Comparison of ENCODE assay signal across 1 cellular context in the genomic region with DNA sequence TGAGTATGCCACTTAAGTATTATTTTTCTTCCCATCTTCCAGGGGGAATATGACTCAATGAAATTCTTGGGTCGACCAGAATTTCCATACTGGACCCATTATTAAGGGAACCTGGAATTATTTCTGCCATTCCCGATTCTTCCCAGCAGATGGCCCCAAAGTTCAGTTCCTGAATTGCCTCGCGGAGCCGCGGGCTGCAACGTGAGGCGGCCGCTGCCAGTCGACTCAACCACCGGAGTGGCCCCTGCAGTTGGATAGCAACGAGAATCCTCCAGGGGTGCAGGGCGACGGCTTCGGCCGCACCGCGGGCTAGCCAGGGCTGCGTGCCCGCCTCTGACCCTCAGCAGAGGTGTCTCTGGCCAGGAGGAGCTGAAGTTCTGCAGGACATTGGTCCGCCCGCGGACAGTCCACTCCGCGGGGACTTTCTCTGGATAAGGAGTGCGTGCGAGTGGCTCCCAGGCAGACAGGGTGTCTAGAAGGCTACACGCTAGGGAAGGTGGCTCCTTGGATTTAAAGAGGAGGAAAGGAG.
TF ChIP-seq lines count a peak whose summit lies in the region.

No MANE protein-coding gene starts in this region.

TF ChIP-seq in H1, 55 proteins besides CTCF, POLR2A, EP300 and RAD21 (continued from another document):
- TF ChIP-seq, protein P1, sequence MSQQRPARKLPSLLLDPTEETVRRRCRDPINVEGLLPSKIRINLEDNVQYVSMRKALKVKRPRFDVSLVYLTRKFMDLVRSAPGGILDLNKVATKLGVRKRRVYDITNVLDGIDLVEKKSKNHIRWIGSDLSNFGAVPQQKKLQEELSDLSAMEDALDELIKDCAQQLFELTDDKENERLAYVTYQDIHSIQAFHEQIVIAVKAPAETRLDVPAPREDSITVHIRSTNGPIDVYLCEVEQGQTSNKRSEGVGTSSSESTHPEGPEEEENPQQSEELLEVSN (IDR thresholded peaks at IDR 0.05): peak; percentile 58
- TF ChIP-seq CHD2 (IDR thresholded peaks at IDR 0.05; ENCODE audit: low read length): peak; percentile 46; the same call in 1 of the 2 replicates
- peak; percentile 91 for TF ChIP-seq KDM4A (IDR thresholded peaks at IDR 0.05; ENCODE audit: low read depth, low read length, severe bottlenecking)
- TF ChIP-seq SIN3A (conservative IDR thresholded peaks at IDR 0.05 in 1 of 2, IDR thresholded peaks at IDR 0.05 in 1 of 2; ENCODE audit: low read depth in 1 of 2, low read length in 2 of 2): peak in 1 of 2 experiments; percentile 66; a peak in 1 of 4 replicates
- no peak for TF ChIP-seq GTF2F1 (IDR thresholded peaks at IDR 0.05; ENCODE audit: borderline replicate concordance, low read depth, low read length)
- no peak for TF ChIP-seq BCL11A (IDR thresholded peaks at IDR 0.05; ENCODE audit: low read depth in 2 of 2, low read length in 2 of 2)
- TF ChIP-seq CREB1 (IDR thresholded peaks at IDR 0.05): peak; percentile 40; the same call in 1 of the 2 replicates
- TF ChIP-seq YY1 (IDR thresholded peaks at IDR 0.05; ENCODE audit: low read depth, low read length): no peak
- TF ChIP-seq, protein P2, sequence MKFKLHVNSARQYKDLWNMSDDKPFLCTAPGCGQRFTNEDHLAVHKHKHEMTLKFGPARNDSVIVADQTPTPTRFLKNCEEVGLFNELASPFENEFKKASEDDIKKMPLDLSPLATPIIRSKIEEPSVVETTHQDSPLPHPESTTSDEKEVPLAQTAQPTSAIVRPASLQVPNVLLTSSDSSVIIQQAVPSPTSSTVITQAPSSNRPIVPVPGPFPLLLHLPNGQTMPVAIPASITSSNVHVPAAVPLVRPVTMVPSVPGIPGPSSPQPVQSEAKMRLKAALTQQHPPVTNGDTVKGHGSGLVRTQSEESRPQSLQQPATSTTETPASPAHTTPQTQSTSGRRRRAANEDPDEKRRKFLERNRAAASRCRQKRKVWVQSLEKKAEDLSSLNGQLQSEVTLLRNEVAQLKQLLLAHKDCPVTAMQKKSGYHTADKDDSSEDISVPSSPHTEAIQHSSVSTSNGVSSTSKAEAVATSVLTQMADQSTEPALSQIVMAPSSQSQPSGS (IDR thresholded peaks at IDR 0.05; ENCODE audit: low read length): no peak
